ENCODE assay signal across 29 cellular contexts in the genomic region with DNA sequence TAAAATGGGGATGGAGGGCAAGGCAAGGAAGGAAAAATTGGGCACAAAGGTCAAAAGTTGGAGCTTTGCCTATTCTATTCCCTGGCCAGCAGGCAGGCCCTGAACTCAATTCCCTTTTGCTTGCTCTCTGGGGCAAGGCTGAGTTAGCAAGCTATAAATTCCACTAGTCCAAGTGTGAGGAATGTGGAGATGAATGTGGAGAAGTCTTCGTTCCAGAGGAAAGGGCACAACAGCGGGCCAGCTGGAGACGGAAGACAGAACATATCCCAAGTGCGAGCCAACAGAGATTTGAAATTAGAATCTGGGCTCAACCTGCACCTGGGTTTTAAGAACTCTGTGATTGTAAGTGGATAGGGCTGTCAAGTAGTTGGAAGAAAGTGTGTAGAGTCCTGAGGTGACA. TPM values are rescaled to one million over a fixed set of nuclear protein-coding genes. Genes with fewer than 3 reads are reported as not detected.
"Had no signal": no experiment of that assay in that cellular context is flagged by ENCODE, and none has a peak within 500 bp of the region (broad histone marks: within the 10 kb centered on the region; RNA-seq: fewer than 3 reads in every experiment).

No MANE protein-coding gene starts in this region.

- H3K27ac ChIP-seq: body of pancreas, WERI-Rb-1 had no signal

- H3K9me3 Mint-ChIP-seq: activated CD4-positive, alpha-beta T cell treated with anti-CD3 and anti-CD28 coated beads, Interleukin-2, amount 10 ng/mL, durations not matched to agents 24 days and 14 days; activated CD8-positive, alpha-beta T cell treated with anti-CD3 and anti-CD28 coated beads for 36 hours; activated naive CD8-positive, alpha-beta T cell treated with anti-CD3 and anti-CD28 coated beads for 36 hours; activated T-cell treated with anti-CD3 and anti-CD28 coated beads, Interleukin-2, amount 50 U/mL, for 72 hours; activated T-helper 17 cell treated with anti-CD3 and anti-CD28 coated beads, Interleukin-2, amount 50 U/mL, for 72 hours had no signal

- H3K36me3 ChIP-seq: breast epithelium, WERI-Rb-1 had no signal

- ATAC-seq: activated CD8-positive, alpha-beta T cell treated with anti-CD3 and anti-CD28 coated beads for 36 hours; activated T-cell treated with anti-CD3 and anti-CD28 coated beads, Interleukin-2, amount 50 U/mL, for 72 hours; activated T-helper 17 cell treated with anti-CD3 and anti-CD28 coated beads, Interleukin-2, amount 50 U/mL, for 72 hours; body of pancreas; Panc1 had no signal

- H3K4me3 Mint-ChIP-seq: activated CD4-positive, alpha-beta T cell treated with anti-CD3 and anti-CD28 coated beads, Interleukin-2, amount 10 ng/mL, durations not matched to agents 24 days and 14 days; activated CD8-positive, alpha-beta T cell treated with anti-CD3 and anti-CD28 coated beads for 36 hours; activated naive CD8-positive, alpha-beta T cell treated with anti-CD3 and anti-CD28 coated beads for 36 hours; activated T-cell treated with anti-CD3 and anti-CD28 coated beads, Interleukin-2, amount 50 U/mL, for 72 hours; activated T-helper 17 cell treated with anti-CD3 and anti-CD28 coated beads, Interleukin-2, amount 50 U/mL, for 72 hours; IgD-negative memory B cell had no signal

- H3K27ac Mint-ChIP-seq: activated CD4-positive, alpha-beta T cell treated with anti-CD3 and anti-CD28 coated beads, Interleukin-2, amount 10 ng/mL, durations not matched to agents 24 days and 14 days; activated CD8-positive, alpha-beta T cell treated with anti-CD3 and anti-CD28 coated beads for 36 hours; activated naive CD8-positive, alpha-beta T cell treated with anti-CD3 and anti-CD28 coated beads for 36 hours; activated T-cell treated with anti-CD3 and anti-CD28 coated beads, Interleukin-2, amount 50 U/mL, for 72 hours; activated T-helper 17 cell treated with anti-CD3 and anti-CD28 coated beads, Interleukin-2, amount 50 U/mL, for 72 hours; IgD-negative memory B cell had no signal

- H3K27me3 ChIP-seq: body of pancreas, breast epithelium had no signal

- H3K9me3 ChIP-seq: body of pancreas, breast epithelium had no signal

- DNase-seq: activated CD4-positive, alpha-beta T cell treated with anti-CD3 and anti-CD28 coated beads, Interleukin-2, amount 10 ng/mL, durations not matched to agents 24 days and 14 days; activated CD4-positive, alpha-beta T cell treated with anti-CD3 and anti-CD28 coated beads, Interleukin-2, amount 50 U/mL, for 4 hours; activated CD4-positive, CD25-positive, alpha-beta regulatory T cell; activated CD8-positive, alpha-beta T cell treated with anti-CD3 and anti-CD28 coated beads for 36 hours; activated effector memory CD4-positive, alpha-beta T cell treated with anti-CD3 and anti-CD28 coated beads, Interleukin-2, amount 50 U/mL, for 16 hours; activated naive CD4-positive, alpha-beta T cell; activated naive CD4-positive, alpha-beta T cell treated with anti-CD3 and anti-CD28 coated beads, Interleukin-2, amount 50 U/mL, for 16 hours; activated naive CD8-positive, alpha-beta T cell treated with anti-CD3 and anti-CD28 coated beads for 36 hours; activated T-cell treated with anti-CD3 and anti-CD28 coated beads, Interleukin-2, amount 50 U/mL, for 1 hour; activated T-cell treated with anti-CD3 and anti-CD28 coated beads, Interleukin-2, amount 50 U/mL, for 72 hours; amygdala; body of pancreas; KBM-7; NCI-H1105; NCI-H1417 treated with DMSO at 0.1 percent for 48 hours; NCI-H1694; NCI-H1930; NCI-H2081 treated with DMSO at 0.1 percent for 48 hours; NCI-H226; NCI-H446 treated with DMSO at 0.1 percent for 48 hours; NCI-H524; RPMI8226; SW 1271; T1000; WERI-Rb-1 had no signal

- H3K4me1 Mint-ChIP-seq: activated CD4-positive, alpha-beta T cell treated with anti-CD3 and anti-CD28 coated beads, Interleukin-2, amount 10 ng/mL, durations not matched to agents 24 days and 14 days; activated naive CD8-positive, alpha-beta T cell treated with anti-CD3 and anti-CD28 coated beads for 36 hours; activated T-helper 17 cell treated with anti-CD3 and anti-CD28 coated beads, Interleukin-2, amount 50 U/mL, for 72 hours; IgD-negative memory B cell had no signal

- H3K4me3 ChIP-seq: body of pancreas, breast epithelium had no signal

RNA-seq across cellular contexts. Expression of a gene that starts 29.5 kb away (rescaled TPM):
- total RNA-seq: activated CD4-positive, alpha-beta T cell treated with anti-CD3 and anti-CD28 coated beads, Interleukin-2, amount 10 ng/mL, durations not matched to agents 24 days and 14 days had no signal
- polyA plus RNA-seq: IgD-negative memory B cell had no signal
